ENCODE assay signal across 1 cellular context in the genomic region with DNA sequence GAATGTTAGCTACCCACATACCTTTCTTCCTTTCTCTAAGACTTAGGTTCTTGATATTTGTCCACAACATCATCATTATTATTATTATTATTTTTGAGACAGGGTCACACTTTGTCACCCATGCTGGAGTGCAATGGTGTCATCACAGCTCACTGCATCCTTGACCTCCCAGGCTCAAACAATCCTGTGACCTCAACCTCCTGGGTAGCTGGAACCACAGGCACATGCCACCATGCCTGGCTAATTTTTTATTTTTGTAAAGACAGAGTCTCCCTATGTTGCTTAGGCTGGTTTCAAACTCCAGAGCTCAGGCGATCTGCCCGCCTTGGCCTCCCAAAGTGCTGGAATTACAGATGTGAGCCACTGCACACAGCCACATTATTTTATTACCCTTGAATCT.
TF ChIP-seq lines count a peak whose summit lies in the region.

No MANE protein-coding gene starts in this region.

TF ChIP-seq in IMR-90, 13 proteins besides CTCF, POLR2A, EP300 and RAD21:
- TF ChIP-seq CEBPB (IDR thresholded peaks at IDR 0.05; ENCODE audit: low read depth, low read length) (no peak), BHLHE40 (IDR thresholded peaks at IDR 0.05; ENCODE audit: low read depth, low read length) (no peak), RFX5 (IDR thresholded peaks at IDR 0.05; ENCODE audit: low read depth, low read length) (no peak)
